In the genomic region with DNA sequence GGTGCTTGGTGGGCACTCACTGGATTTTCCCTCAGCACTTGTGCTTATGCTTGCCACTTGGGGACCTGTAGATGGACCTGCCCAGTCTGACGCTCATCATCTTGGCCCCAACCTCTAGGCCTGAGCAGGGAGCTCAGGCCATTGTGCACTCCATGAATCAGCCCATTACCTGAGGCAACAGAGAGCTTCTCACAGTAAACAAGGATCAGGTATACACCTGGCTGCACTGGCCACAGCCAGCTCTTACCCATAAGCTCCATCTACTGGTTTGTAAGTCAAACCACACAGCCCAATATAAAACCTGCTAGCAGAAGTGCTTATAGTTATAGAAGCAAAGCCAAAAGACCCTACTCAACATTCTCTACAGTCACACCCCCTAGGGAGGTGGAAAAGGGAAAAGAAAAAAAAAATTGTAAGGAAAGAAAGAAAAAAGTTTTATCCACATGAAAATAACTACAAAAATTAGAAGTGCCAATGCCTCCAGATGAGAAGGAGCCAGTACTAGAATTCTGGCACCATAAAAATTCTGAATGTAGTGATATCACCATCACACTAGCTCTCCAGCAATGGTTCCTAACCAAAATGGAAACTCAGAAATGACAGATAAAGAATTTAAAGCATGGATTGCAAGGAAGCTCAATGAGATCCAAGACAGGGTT, we compare ENCODE assay signal across 16 cellular contexts.
DNase-seq lines count a peak whose midpoint lies in the region; TF ChIP-seq lines count a peak whose summit lies in the region.
"Had no signal": no experiment of that assay in that cellular context is flagged by ENCODE, and none has a peak within 500 bp of the region (broad histone marks: within the 10 kb centered on the region; RNA-seq: fewer than 3 reads in every experiment).

No MANE protein-coding gene starts in this region.

- TF ChIP-seq POLR2A in stomach (IDR thresholded peaks at IDR 0.05), result no peak

- H3K9me3 ChIP-seq in stomach, result no peaks in the 10 kb centered on the region

- TF ChIP-seq CTCF in LNCaP clone FGC (IDR thresholded peaks at IDR 0.05; ENCODE audit: control insufficient read depth, extremely low read depth, insufficient read depth) (peak; percentile 47), choroid plexus epithelial cell (conservative IDR thresholded peaks at IDR 0.05; ENCODE audit: low read depth, low read length) (peak; percentile 43), stomach (IDR thresholded peaks at IDR 0.05) (peak in 1 of 7 experiments; percentile 7)

- peak overlapping the region in 1 of 5 donors; percentile 20 for H3K27ac ChIP-seq in stomach

- 62 to 90% (median 75%) methylated on average over 1 of the region's 1 CpG for WGBS in stomach, 5 donors

- H3K4me3 ChIP-seq in LNCaP clone FGC (ENCODE audit: low read depth, low read length) (no peak overlapping the region), choroid plexus epithelial cell (ENCODE audit: low read depth, low read length) (no peak overlapping the region), stomach (no peak overlapping the region)

- intact Hi-C loops in stomach (cut with DNase I; ENCODE audit: low total_unique reads), result no loop called here

- H3K36me3 ChIP-seq in stomach, result no peaks in the 10 kb centered on the region
- H3K36me3 ChIP-seq: BE2C had no signal

- peak; percentile 22 for DNase-seq in DMS153 treated with DMSO at 0.1 percent for 48 hours (lab: John Stamatoyannopoulos, UW; ENCODE audit: unreplicated experiment)
- no peak for DNase-seq in LNCaP clone FGC (ENCODE audit: low read depth)
- no peak for DNase-seq in choroid plexus epithelial cell (ENCODE audit: low read depth)
- peak; percentile 46 for DNase-seq in mucosa of gallbladder (ENCODE audit: low spot score)
- no peak for DNase-seq in activated CD4-positive, CD25-positive, alpha-beta regulatory T cell (lab: John Stamatoyannopoulos, UW)
- DNase-seq in stomach, result no peak
- no peak for DNase-seq in GM19240 (ENCODE audit: insufficient read length, low spot score)
- DNase-seq in anterior cingulate cortex (lab: John Stamatoyannopoulos, UW), result no peak
- DNase-seq: activated CD4-positive, alpha-beta T cell treated with anti-CD3 and anti-CD28 coated beads, Interleukin-2, amount 50 U/mL, for 48 hours; BE2C; effector memory CD4-positive, alpha-beta T cell; GOT3; naive B cell; Right ventricle myocardium superior; stimulated activated CD4-positive, alpha-beta T cell treated with anti-CD3 and anti-CD28 coated beads, Interleukin-2, amount 100 ng/mL, for 48 hours; T-helper 9 cell had no signal

- no peak for TF ChIP-seq EP300 in stomach (IDR thresholded peaks at IDR 0.05)

- peaks cover 0 to 14% (median 0%) of the 10 kb centered on the region in 4 donors for H3K4me1 ChIP-seq in stomach

- no peaks in the 10 kb centered on the region for H3K27me3 ChIP-seq in stomach
- H3K27me3 ChIP-seq: BE2C had no signal

Comparison
In these comparisons a context has a peak if more than half of its experiments do, and no peak if none do; other contexts are left out.
1. DNase-seq: peak in DMS153 treated with DMSO at 0.1 percent for 48 hours (single experiment) and mucosa of gallbladder (single experiment); none in LNCaP clone FGC (single experiment), choroid plexus epithelial cell (single experiment), activated CD4-positive, CD25-positive, alpha-beta regulatory T cell (0 of 4), stomach (single experiment), GM19240 (single experiment) and anterior cingulate cortex (0 of 58).